30 cellular contexts compared by ENCODE assay signal in the genomic region with DNA sequence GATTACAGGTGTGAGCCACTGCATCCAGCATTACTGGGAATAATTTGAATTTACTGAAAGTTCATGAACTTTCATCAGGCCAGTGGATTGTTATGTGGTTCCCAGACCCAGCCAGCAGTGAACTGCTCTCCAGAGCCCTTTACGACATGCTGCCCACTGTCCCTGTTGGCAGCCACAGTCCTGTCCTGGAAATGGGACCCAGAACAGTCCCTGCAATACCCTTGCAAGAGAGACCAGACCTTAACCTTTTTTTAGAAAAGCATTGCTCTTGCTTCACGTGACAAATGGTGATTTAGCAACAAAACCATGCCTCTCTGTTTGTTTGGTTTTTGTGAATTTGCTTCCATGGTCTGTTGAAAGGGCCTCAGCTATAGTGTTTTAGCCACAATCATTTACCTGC.
"Had no signal": no experiment of that assay in that cellular context is flagged by ENCODE, and none has a peak within 500 bp of the region (broad histone marks: within the 10 kb centered on the region; RNA-seq: fewer than 3 reads in every experiment).

No MANE protein-coding gene starts in this region.

- DNase-seq: activated CD4-positive, alpha-beta memory T cell treated with anti-CD3 and anti-CD28 coated beads for 36 hours; activated CD4-positive, alpha-beta T cell treated with anti-CD3 and anti-CD28 coated beads for 4 hours; activated CD4-positive, alpha-beta T cell treated with anti-CD3 and anti-CD28 coated beads, Interleukin-2, amount 50 U/mL, for 1 hour; activated CD8-positive, alpha-beta memory T cell treated with anti-CD3 and anti-CD28 coated beads, Interleukin-2, amount 50 U/mL, for 4 hours; activated gamma-delta T cell treated with Interleukin-2 at 50 U/mL for 16 hours; activated naive CD4-positive, alpha-beta T cell treated with anti-CD3 and anti-CD28 coated beads for 36 hours; activated T-cell treated with anti-CD3 and anti-CD28 coated beads for 4 hours; activated T-cell treated with anti-CD3 and anti-CD28 coated beads, Interleukin-2, amount 50 U/mL, for 4 hours; anterior cingulate cortex; brain microvascular endothelial cell; NCI-H1105 treated with DMSO at 0.1 percent for 48 hours; NCI-H1436; NCI-H1694; NCI-H1930; NCI-H2081 treated with DMSO at 0.1 percent for 48 hours; NCI-H345; NCI-H524 treated with DMSO at 0.1 percent for 48 hours; SHP77; SJCRH30 had no signal

- H3K36me3 ChIP-seq: brain microvascular endothelial cell, cardiac muscle cell, SJCRH30 had no signal

- H3K9me3 Mint-ChIP-seq: activated CD4-positive, alpha-beta memory T cell treated with anti-CD3 and anti-CD28 coated beads for 36 hours; activated naive CD4-positive, alpha-beta T cell treated with anti-CD3 and anti-CD28 coated beads for 36 hours; activated naive CD4-positive, alpha-beta T cell treated with anti-CD3 and anti-CD28 coated beads, Interleukin-2, amount 50 U/mL, for 72 hours; activated T-cell treated with anti-CD3 and anti-CD28 coated beads, Interleukin-2, amount 50 U/mL, for 4 hours; activated T-helper 1 cell treated with anti-CD3 and anti-CD28 coated beads, Interleukin-12 subunit alpha, Interleukin-12 subunit beta, Interleukin-2, Interleukin-4 antibody, amounts not matched to agents 30 ng/mL and 10 ng/mL and 1 ng/mL, durations not matched to agents 14 hours and 24 hours and 36 hours; T-helper 1 cell treated with Interleukin-12 subunit alpha and Interleukin-12 subunit beta and Interleukin-4 antibody, amounts not matched to agents 30 μg/mL and 1 μg/mL, for 36 hours; T-helper 2 cell treated with Interferon-gamma antibody and Interleukin-4, amounts not matched to agents 5 μg/mL and 100 μg/mL, for 36 hours had no signal

- FAIRE-seq: K562, TTC549 had no signal

- H3K9me3 ChIP-seq: SJCRH30 had no signal

- H3K27me3 ChIP-seq: brain microvascular endothelial cell, cardiac muscle cell had no signal

- H3K27ac ChIP-seq: brain microvascular endothelial cell, cardiac muscle cell, SJCRH30, SK-N-MC had no signal

- H3K4me3 ChIP-seq: cardiac muscle cell, K562, SJCRH30, SK-N-MC had no signal

- ATAC-seq: activated CD4-positive, CD25-positive, alpha-beta regulatory T cell treated with anti-CD3 and anti-CD28 coated beads, Interleukin-2, amount 50 U/mL, for 24 hours; activated naive CD4-positive, alpha-beta T cell treated with anti-CD3 and anti-CD28 coated beads, Interleukin-2, amount 50 U/mL, for 72 hours; activated T-cell treated with anti-CD3 and anti-CD28 coated beads, Interleukin-2, amount 50 U/mL, for 4 hours; K562; Panc1; WTC11 had no signal

- H3K27ac Mint-ChIP-seq: activated CD4-positive, alpha-beta memory T cell treated with anti-CD3 and anti-CD28 coated beads for 36 hours; activated naive CD4-positive, alpha-beta T cell treated with anti-CD3 and anti-CD28 coated beads for 36 hours; activated naive CD4-positive, alpha-beta T cell treated with anti-CD3 and anti-CD28 coated beads, Interleukin-2, amount 50 U/mL, for 72 hours; activated T-helper 1 cell treated with anti-CD3 and anti-CD28 coated beads, Interleukin-12 subunit alpha, Interleukin-12 subunit beta, Interleukin-2, Interleukin-4 antibody, amounts not matched to agents 30 ng/mL and 10 ng/mL and 1 ng/mL, durations not matched to agents 14 hours and 24 hours and 36 hours; T-helper 1 cell treated with Interleukin-12 subunit alpha and Interleukin-12 subunit beta and Interleukin-4 antibody, amounts not matched to agents 30 μg/mL and 1 μg/mL, for 36 hours; T-helper 2 cell treated with Interferon-gamma antibody and Interleukin-4, amounts not matched to agents 5 μg/mL and 100 μg/mL, for 36 hours; WTC11 had no signal

- H3K36me3 Mint-ChIP-seq: activated CD4-positive, alpha-beta memory T cell treated with anti-CD3 and anti-CD28 coated beads for 36 hours; activated naive CD4-positive, alpha-beta T cell treated with anti-CD3 and anti-CD28 coated beads, Interleukin-2, amount 50 U/mL, for 72 hours; WTC11 had no signal

- H3K4me3 Mint-ChIP-seq: activated CD4-positive, alpha-beta memory T cell treated with anti-CD3 and anti-CD28 coated beads for 36 hours; activated naive CD4-positive, alpha-beta T cell treated with anti-CD3 and anti-CD28 coated beads for 36 hours; activated T-cell treated with anti-CD3 and anti-CD28 coated beads, Interleukin-2, amount 50 U/mL, for 4 hours; activated T-helper 1 cell treated with anti-CD3 and anti-CD28 coated beads, Interleukin-12 subunit alpha, Interleukin-12 subunit beta, Interleukin-2, Interleukin-4 antibody, amounts not matched to agents 30 ng/mL and 10 ng/mL and 1 ng/mL, durations not matched to agents 14 hours and 24 hours and 36 hours; T-helper 1 cell treated with Interleukin-12 subunit alpha and Interleukin-12 subunit beta and Interleukin-4 antibody, amounts not matched to agents 30 μg/mL and 1 μg/mL, for 36 hours; T-helper 2 cell treated with Interferon-gamma antibody and Interleukin-4, amounts not matched to agents 5 μg/mL and 100 μg/mL, for 36 hours; WTC11 had no signal
